Comparison of ENCODE assay signal across 17 cellular contexts in the genomic region with DNA sequence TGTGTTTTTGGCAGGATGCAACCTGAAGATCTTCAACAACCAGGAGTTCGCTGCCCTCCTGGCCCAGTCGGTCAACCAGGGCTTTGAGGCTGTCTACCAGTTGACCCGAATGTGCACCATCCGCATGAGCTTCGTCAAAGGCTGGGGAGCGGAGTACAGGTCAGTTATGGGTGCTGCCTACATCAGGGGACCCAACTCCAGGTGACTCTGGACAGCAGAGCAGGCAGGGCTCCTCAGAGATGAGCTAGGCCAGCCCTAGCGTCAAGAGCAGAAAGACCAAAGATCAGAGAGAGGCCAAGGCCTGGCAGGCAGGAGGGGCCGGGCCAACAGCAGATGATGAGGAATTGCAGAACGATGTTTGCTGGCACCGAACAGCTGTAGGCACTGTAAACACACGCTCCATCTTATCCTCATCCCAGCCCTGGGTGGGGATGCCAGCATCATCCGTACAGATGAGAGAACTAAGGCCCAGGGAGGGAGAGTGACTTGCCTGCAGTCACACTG.
DNase-seq lines count a peak whose midpoint lies in the region; ATAC-seq, FAIRE-seq and TF ChIP-seq lines count a peak whose summit lies in the region.
"Had no signal": no experiment of that assay in that cellular context is flagged by ENCODE, and none has a peak within 500 bp of the region (broad histone marks: within the 10 kb centered on the region; RNA-seq: fewer than 3 reads in every experiment).

No MANE protein-coding gene starts in this region.

- no peak overlapping the region for H3K4me3 Mint-ChIP-seq in activated B cell treated with CpG ODN at 0.5 μM for 24 hours
- H3K4me3 Mint-ChIP-seq in nephron: no peak overlapping the region
- H3K4me3 Mint-ChIP-seq: activated CD4-positive, alpha-beta T cell treated with anti-CD3 and anti-CD28 coated beads for 36 hours; T-cell had no signal

- H3K27ac Mint-ChIP-seq in activated B cell treated with CpG ODN at 0.5 μM for 24 hours (peak overlapping the region; percentile 65), nephron (peak overlapping the region in 2 of 3 experiments; percentile 39 to 44)
- H3K27ac Mint-ChIP-seq: activated CD4-positive, alpha-beta T cell treated with anti-CD3 and anti-CD28 coated beads for 36 hours had no signal

- POLR2A ChIA-PET in activated B cell treated with CpG ODN at 0.5 μM for 24 hours (lab: Charles Lee): no interaction called here

- H3K27me3 Mint-ChIP-seq in activated B cell treated with CpG ODN at 0.5 μM for 24 hours: no peaks in the 10 kb centered on the region
- no peaks in the 10 kb centered on the region for H3K27me3 Mint-ChIP-seq in nephron (ENCODE audit: low read depth)
- H3K27me3 Mint-ChIP-seq: activated CD4-positive, alpha-beta T cell treated with anti-CD3 and anti-CD28 coated beads for 36 hours; T-cell had no signal

- H3K9me3 Mint-ChIP-seq in activated B cell treated with CpG ODN at 0.5 μM for 24 hours (no peaks in the 10 kb centered on the region), nephron (no peaks in the 10 kb centered on the region)
- H3K9me3 Mint-ChIP-seq: T-cell had no signal

- DNase-seq in heart left ventricle: peak in 1 of 5 donors; percentile 13
- DNase-seq in left ventricle myocardium superior: no peak
- DNase-seq in activated B cell treated with CpG ODN at 0.5 μM for 24 hours: no peak
- DNase-seq in urothelium cell line (ENCODE audit: low spot score): no peak
- no peak for DNase-seq in iPS-NIHi7 (ENCODE audit: extremely low spot score)
- DNase-seq in SKM-1 treated with dmso at 0.1 percent for 144 hours (lab: John Stamatoyannopoulos, UW; ENCODE audit: unreplicated experiment): no peak
- DNase-seq: activated CD4-positive, alpha-beta T cell treated with anti-CD3 and anti-CD28 coated beads for 36 hours; DND-41; NCI-H510A; T-cell had no signal

- peaks cover 0 to 77% (median 37%) of the 10 kb centered on the region in 9 donors for H3K36me3 ChIP-seq in heart left ventricle

- intact Hi-C loops in heart left ventricle (cut with DNase I): loop anchor here in 3 of 10 donors (5.0 to 10.0 kb wide), 2 partner anchors 63 to 120 kb away; a partner anchor contains a TSS
- intact Hi-C loops in left ventricle myocardium superior (cut with micrococcal nuclease): no loop called here
- intact Hi-C loops in activated B cell treated with CpG ODN at 0.5 μM for 24 hours (cut with micrococcal nuclease): no loop called here

- H3K9me3 ChIP-seq in heart left ventricle: no peaks in the 10 kb centered on the region
- H3K9me3 ChIP-seq: BLaER1, HAP-1, spleen had no signal

- CTCF ChIA-PET in activated B cell treated with CpG ODN at 0.5 μM for 24 hours (lab: Charles Lee): interaction anchor here (1.0 kb wide), 1 partner anchor 241 kb away, joined by 3 read pairs; no protein-coding TSS in a partner anchor

- no peak overlapping the region for H3K4me3 ChIP-seq in heart left ventricle
- H3K4me3 ChIP-seq: BLaER1, HAP-1, K562, spleen had no signal

- TF ChIP-seq POLR2A in heart left ventricle (IDR thresholded peaks at IDR 0.05): no peak

- ATAC-seq in heart left ventricle (no peak), left ventricle myocardium superior (no peak), activated B cell treated with CpG ODN at 0.5 μM for 24 hours (ENCODE audit: low read depth) (no peak), HG03520 (IDR thresholded peaks at IDR 0.05; ENCODE audit: unreplicated experiment) (no peak)
- ATAC-seq: activated CD4-positive, alpha-beta T cell treated with anti-CD3 and anti-CD28 coated beads for 36 hours; K562; T-cell had no signal

- peaks cover 11 to 62% (median 51%) of the 10 kb centered on the region in 12 donors for H3K4me1 ChIP-seq in heart left ventricle
- H3K4me1 ChIP-seq: HAP-1 had no signal

- peak; percentile 13 for FAIRE-seq in urothelium cell line (lab: Jason Lieb, UNC)
- FAIRE-seq: astrocyte, K562 had no signal

- peak overlapping the region; percentile 51 to 96 (median 89) for H3K27ac ChIP-seq in heart left ventricle

- no peaks in the 10 kb centered on the region for H3K27me3 ChIP-seq in heart left ventricle
- H3K27me3 ChIP-seq: BLaER1, spleen had no signal

- TF ChIP-seq CTCF in heart left ventricle (IDR thresholded peaks at IDR 0.05) (no peak), activated B cell treated with CpG ODN at 0.5 μM for 24 hours (IDR thresholded peaks at IDR 0.05) (no peak), nephron (IDR thresholded peaks at IDR 0.05; ENCODE audit: unreplicated experiment in 3 of 3) (no peak)

- peaks cover 96% of the 10 kb centered on the region for H3K36me3 Mint-ChIP-seq in activated B cell treated with CpG ODN at 0.5 μM for 24 hours (ENCODE audit: low read depth)
- peaks cover 82% of the 10 kb centered on the region for H3K36me3 Mint-ChIP-seq in nephron (ENCODE audit: low read depth)

- WGBS in heart left ventricle, 4 donors: 84 to 91% (median 89%) methylated on average over 11 to 12 of the region's 12 CpGs

- peaks cover 6% of the 10 kb centered on the region for H3K4me1 Mint-ChIP-seq in activated B cell treated with CpG ODN at 0.5 μM for 24 hours
- peaks cover 51% of the 10 kb centered on the region for H3K4me1 Mint-ChIP-seq in nephron
